9 cellular contexts compared by ENCODE assay signal in genomic region chr2:201127570-201127969, GRCh38. TPM values are rescaled to one million over a fixed set of nuclear protein-coding genes. Genes with fewer than 3 reads are reported as not detected.
DNase-seq lines count a peak whose midpoint lies in the region; ATAC-seq, FAIRE-seq and TF ChIP-seq lines count a peak whose summit lies in the region.
"Had no signal": no experiment of that assay in that cellular context is flagged by ENCODE, and none has a peak within 500 bp of the region (broad histone marks: within the 10 kb centered on the region; RNA-seq: fewer than 3 reads in every experiment).

No MANE protein-coding gene starts in this region.

- H3K36me3 Mint-ChIP-seq in activated naive CD8-positive, alpha-beta T cell treated with anti-CD3 and anti-CD28 coated beads, Interleukin-2, amount 50 U/mL, for 24 hours (ENCODE audit: low read depth): peaks cover 43% of the 10 kb centered on the region
- no peaks in the 10 kb centered on the region for H3K36me3 Mint-ChIP-seq in glutamatergic neuron (ENCODE audit: unreplicated experiment)

- TF ChIP-seq CTCF in glutamatergic neuron (IDR thresholded peaks at IDR 0.05; ENCODE audit: partially characterized antibody, unreplicated experiment): no peak

- DNase-seq in NCI-H1694 treated with DMSO at 0.1 percent for 48 hours (lab: John Stamatoyannopoulos, UW) (peak; percentile 97), Right ventricle myocardium superior (no peak), small intestine (no peak), ecto neural progenitor cell (ENCODE audit: low spot score) (no peak), glutamatergic neuron (no peak), SIG-M5 treated with dmso at 0.1 percent for 504 hours (lab: John Stamatoyannopoulos, UW; ENCODE audit: unreplicated experiment) (no peak)
- peak; percentile 50 for DNase-seq in activated naive CD8-positive, alpha-beta T cell treated with anti-CD3 and anti-CD28 coated beads, Interleukin-2, amount 50 U/mL, for 24 hours

- no peak for FAIRE-seq in small intestine (lab: Jason Lieb, UNC)

- peak; percentile 57 for ATAC-seq in activated naive CD8-positive, alpha-beta T cell treated with anti-CD3 and anti-CD28 coated beads, Interleukin-2, amount 50 U/mL, for 24 hours
- peak; percentile 32 for ATAC-seq in Right ventricle myocardium superior (ENCODE audit: poor library complexity)

- peak overlapping the region; percentile 96 for H3K27ac Mint-ChIP-seq in activated naive CD8-positive, alpha-beta T cell treated with anti-CD3 and anti-CD28 coated beads, Interleukin-2, amount 50 U/mL, for 24 hours
- H3K27ac Mint-ChIP-seq in glutamatergic neuron (ENCODE audit: unreplicated experiment): no peak overlapping the region

- peak overlapping the region in 3 of 11 experiments; percentile 44 to 71 (median 63); a peak in 5 of 22 replicates for H3K9ac ChIP-seq in BLaER1 treated with 17β-estradiol and CSF1 and Interleukin-3, amounts not matched to agents 10 nM and 100 nM

- H3K9me3 ChIP-seq in BLaER1 treated with 17β-estradiol and CSF1 and Interleukin-3, amounts not matched to agents 10 nM and 100 nM (replicated peaks in 1 of 11): no peaks in the 10 kb centered on the region
- H3K9me3 ChIP-seq in small intestine (ENCODE audit: control insufficient read depth, low read depth): no peaks in the 10 kb centered on the region

- peak overlapping the region in 2 of 10 experiments; percentile 30 to 31; a peak in 3 of 20 replicates for H3K4me3 ChIP-seq in BLaER1 treated with 17β-estradiol and CSF1 and Interleukin-3, amounts not matched to agents 10 nM and 100 nM
- H3K4me3 ChIP-seq in small intestine (ENCODE audit: low read depth in 1 of 2, low read length in 2 of 2): peak overlapping the region in 1 of 2 donors; percentile 21

- peaks cover 41 to 99% (median 84%) of the 10 kb centered on the region in 10 experiments for H3K4me1 ChIP-seq in BLaER1 treated with 17β-estradiol and CSF1 and Interleukin-3, amounts not matched to agents 10 nM and 100 nM
- peaks cover 22 to 48% of the 10 kb centered on the region in 2 donors for H3K4me1 ChIP-seq in small intestine (ENCODE audit: control insufficient read depth in 2 of 2, insufficient read depth in 1 of 2, low read depth in 1 of 2, low read length in 1 of 2)

- intact Hi-C loops in Right ventricle myocardium superior (cut with DNase I): no loop called here

- no peaks in the 10 kb centered on the region for H3K27me3 Mint-ChIP-seq in activated naive CD8-positive, alpha-beta T cell treated with anti-CD3 and anti-CD28 coated beads, Interleukin-2, amount 50 U/mL, for 24 hours
- H3K27me3 Mint-ChIP-seq in glutamatergic neuron (ENCODE audit: unreplicated experiment): no peaks in the 10 kb centered on the region

- peak overlapping the region in 4 of 11 experiments; percentile 11 to 64 (median 56); a peak in 7 of 22 replicates for H3K27ac ChIP-seq in BLaER1 treated with 17β-estradiol and CSF1 and Interleukin-3, amounts not matched to agents 10 nM and 100 nM
- H3K27ac ChIP-seq in small intestine (ENCODE audit: low read depth in 1 of 2, low read length in 1 of 2): peak overlapping the region; percentile 80 to 81

- H3K4me3 Mint-ChIP-seq in activated naive CD8-positive, alpha-beta T cell treated with anti-CD3 and anti-CD28 coated beads, Interleukin-2, amount 50 U/mL, for 24 hours: peak overlapping the region; percentile 98
- no peak overlapping the region for H3K4me3 Mint-ChIP-seq in glutamatergic neuron (ENCODE audit: unreplicated experiment)

- peaks cover 0 to 86% (median 15%) of the 10 kb centered on the region in 11 experiments; a peak in 8 of 22 replicates for H4K20me1 ChIP-seq in BLaER1 treated with 17β-estradiol and CSF1 and Interleukin-3, amounts not matched to agents 10 nM and 100 nM

- 27 to 40% (median 28%) methylated on average over 5 of the region's 5 CpGs for WGBS in small intestine, 3 donors

- no peaks in the 10 kb centered on the region for H3K9me3 Mint-ChIP-seq in activated naive CD8-positive, alpha-beta T cell treated with anti-CD3 and anti-CD28 coated beads, Interleukin-2, amount 50 U/mL, for 24 hours
- H3K9me3 Mint-ChIP-seq in glutamatergic neuron (ENCODE audit: unreplicated experiment): peaks cover 2% of the 10 kb centered on the region

- peak overlapping the region in 9 of 11 experiments; percentile 65 to 99 (median 90); a peak in 15 of 22 replicates for H3K4me2 ChIP-seq in BLaER1 treated with 17β-estradiol and CSF1 and Interleukin-3, amounts not matched to agents 10 nM and 100 nM

- H3K36me3 ChIP-seq in BLaER1 treated with 17β-estradiol and CSF1 and Interleukin-3, amounts not matched to agents 10 nM and 100 nM: peaks cover 0 to 22% (median 13%) of the 10 kb centered on the region in 11 experiments; a peak in 13 of 22 replicates
- H3K36me3 ChIP-seq in small intestine (ENCODE audit: control insufficient read depth in 2 of 2, insufficient read depth in 2 of 2, low read length in 2 of 2): peaks cover 5% of the 10 kb centered on the region in 2 donors

- H3K27me3 ChIP-seq in BLaER1 treated with 17β-estradiol and CSF1 and Interleukin-3, amounts not matched to agents 10 nM and 100 nM: no peaks in the 10 kb centered on the region
- no peaks in the 10 kb centered on the region for H3K27me3 ChIP-seq in small intestine (ENCODE audit: control insufficient read depth in 2 of 2, insufficient read depth in 2 of 2, low read length in 2 of 2)

- H3K4me1 Mint-ChIP-seq in activated naive CD8-positive, alpha-beta T cell treated with anti-CD3 and anti-CD28 coated beads, Interleukin-2, amount 50 U/mL, for 24 hours: peaks cover 74% of the 10 kb centered on the region
- H3K4me1 Mint-ChIP-seq in glutamatergic neuron (ENCODE audit: low read depth, unreplicated experiment): peaks cover 29% of the 10 kb centered on the region

RNA-seq across cellular contexts. Expression of gene CFLAR, which starts 11.6 kb away (rescaled TPM):
- 251 TPM for total RNA-seq in Right ventricle myocardium superior
- 10 to 100 TPM; 26.4 to 50.0 (median 44.2) TPM for polyA plus RNA-seq in small intestine
- 88.0 TPM for total RNA-seq in glutamatergic neuron (ENCODE audit: unreplicated experiment)

RNA-seq across cellular contexts. Expression of gene CASP10, which starts 55.4 kb away (rescaled TPM):
- total RNA-seq in Right ventricle myocardium superior: 5.4 TPM
- polyA plus RNA-seq in small intestine: 10 to 100 TPM; 11.6 to 21.7 (median 17.9) TPM
- total RNA-seq in glutamatergic neuron (ENCODE audit: unreplicated experiment): not detected
- polyA plus RNA-seq: neural cell had no signal

RNA-seq across cellular contexts. Expression of gene NDUFB3, which starts 55.8 kb away (rescaled TPM):
- total RNA-seq in Right ventricle myocardium superior (541 TPM), glutamatergic neuron (ENCODE audit: unreplicated experiment) (93.9 TPM)
- 100 to 1,000 TPM; 135 to 174 (median 136) TPM for polyA plus RNA-seq in small intestine

RNA-seq across cellular contexts. Expression of gene HYCC2, which starts 56.1 kb away (rescaled TPM):
- total RNA-seq in Right ventricle myocardium superior: 12.0 TPM
- polyA plus RNA-seq in small intestine: 1 to 10 TPM; 3.8 to 9.6 (median 4.2) TPM
- 32.8 TPM for total RNA-seq in glutamatergic neuron (ENCODE audit: unreplicated experiment)

Comparison
In these comparisons a context has a peak if more than half of its experiments do, and no peak if none do; other contexts are left out.
1. DNase-seq: peak in NCI-H1694 treated with DMSO at 0.1 percent for 48 hours (single experiment) and activated naive CD8-positive, alpha-beta T cell treated with anti-CD3 and anti-CD28 coated beads, Interleukin-2, amount 50 U/mL, for 24 hours (single experiment); none in Right ventricle myocardium superior (single experiment), small intestine (single experiment), ecto neural progenitor cell (single experiment), glutamatergic neuron (single experiment) and SIG-M5 treated with dmso at 0.1 percent for 504 hours (single experiment).